Comparison of ENCODE assay signal across 7 cellular contexts in the genomic region with DNA sequence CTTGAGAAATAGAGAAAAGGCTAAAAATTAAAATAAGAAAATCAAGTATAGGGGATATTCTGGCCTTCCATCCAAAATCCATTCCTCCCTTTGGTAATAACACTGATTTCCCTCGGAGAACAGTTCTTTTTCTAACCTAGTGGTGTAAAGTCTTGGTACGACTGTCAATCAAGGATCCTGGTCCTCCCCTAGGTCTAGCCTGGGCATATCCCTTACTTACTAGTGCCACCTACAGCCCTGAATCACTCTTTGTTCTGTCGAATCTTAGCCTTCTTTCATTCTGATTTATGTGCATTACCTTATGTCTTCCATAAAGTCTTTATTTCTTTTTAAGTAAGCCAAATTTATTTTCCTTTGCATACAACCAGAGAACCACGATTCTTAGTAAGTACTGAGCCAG.
DNase-seq lines count a peak whose midpoint lies in the region; ATAC-seq, FAIRE-seq and TF ChIP-seq lines count a peak whose summit lies in the region.

No MANE protein-coding gene starts in this region.

- TF ChIP-seq CTCF in GM12878 (IDR thresholded peaks at IDR 0.05 in 2 of 3, conservative IDR thresholded peaks at IDR 0.05 in 1 of 3; ENCODE audit: control insufficient read depth in 2 of 3, extremely low read depth in 1 of 3, insufficient read depth in 1 of 3, low read depth in 3 of 3, low read length in 3 of 3) = peak in 2 of 3 experiments; percentile 15 to 36; a peak in 1 of 6 replicates
- peak; percentile 46 for TF ChIP-seq CTCF in neural crest cell (conservative IDR thresholded peaks at IDR 0.05)

- H3K36me3 ChIP-seq in GM12878 (ENCODE audit: control insufficient read depth in 2 of 2, insufficient read depth in 2 of 2, low read length in 1 of 2) = no peaks in the 10 kb centered on the region

- no peak overlapping the region for H3K9ac ChIP-seq in GM12878 (ENCODE audit: control insufficient read depth, insufficient read depth, low read length)

- H3K36me3 Mint-ChIP-seq in neural crest cell (ENCODE audit: low read depth) = no peaks in the 10 kb centered on the region

- POLR2A ChIA-PET in GM12878 (lab: Charles Lee) = no interaction called here

- no peaks in the 10 kb centered on the region for H3K4me1 Mint-ChIP-seq in neural crest cell

- CTCF ChIA-PET in GM12878 (lab: Yijun Ruan, JAX) = interaction anchor here (1.2 to 1.8 kb wide), 3 partner anchors 41 to 440 kb away, joined by 5 to 6 read pairs (median 5); no protein-coding TSS in a partner anchor

- no TSS peak for BruUV-seq in GM12878 (replicated peaks; lab: Mats Ljungman, UMichigan)

- H3K4me3 Mint-ChIP-seq in neural crest cell = no peak overlapping the region

- no peak overlapping the region for H2AFZ ChIP-seq in GM12878 (ENCODE audit: control insufficient read depth, low read depth, low read length)

- H3K9me3 Mint-ChIP-seq in neural crest cell = no peaks in the 10 kb centered on the region

- H3K27me3 ChIP-seq in GM12878 (replicated peaks in 1 of 2; ENCODE audit: control insufficient read depth in 2 of 2, insufficient read depth in 2 of 2, low read length in 1 of 2) = no peaks in the 10 kb centered on the region

- WGBS in GM12878 (ENCODE audit: insufficient coverage, insufficient replicate concordance, low lambda C conversion rate, missing lambda C conversion rate) = 2% methylated on average over 4 of the region's 4 CpGs

- intact Hi-C loops in GM12878 (cut with micrococcal nuclease; ENCODE audit: unreplicated experiment) = no loop called here

- TF ChIP-seq EP300 in GM12878 (IDR thresholded peaks at IDR 0.05; ENCODE audit: borderline replicate concordance in 1 of 2, control insufficient read depth in 1 of 2, low read depth in 2 of 2, low read length in 2 of 2) = no peak

- H3K4me2 ChIP-seq in GM12878 (ENCODE audit: control insufficient read depth, insufficient read depth) = no peak overlapping the region

- TF ChIP-seq POLR2A in GM12878 (IDR thresholded peaks at IDR 0.05; ENCODE audit: low read depth, low read length) (no peak), GM18505 (IDR thresholded peaks at IDR 0.05; ENCODE audit: borderline replicate concordance, extremely low read depth, insufficient read depth, insufficient read length) (no peak)

- RAD21 ChIA-PET in GM12878 (lab: Charles Lee; ENCODE audit: unreplicated experiment) = no interaction called here

- no peak for FAIRE-seq in GM12878 (lab: Jason Lieb, UNC)

- H3K27ac ChIP-seq in GM12878 (ENCODE audit: control insufficient read depth, insufficient read depth) = no peak overlapping the region

- H3K79me2 ChIP-seq in GM12878 (ENCODE audit: control insufficient read depth, insufficient read depth, low read length) = no peaks in the 10 kb centered on the region

- H3K4me3 ChIP-seq in GM12878 = no peak overlapping the region

- in situ Hi-C loops in GM12878 (cut with MboI) = no loop called here

- H3K27me3 Mint-ChIP-seq in neural crest cell (ENCODE audit: low read depth) = no peaks in the 10 kb centered on the region

- SMC1A ChIA-PET in GM12878 (lab: Charles Lee; ENCODE audit: uncharacterized antibody, unreplicated experiment) = no interaction called here

- peak; percentile 22; the same call in 1 of the 2 replicates for TF ChIP-seq RAD21 in GM12878 (IDR thresholded peaks at IDR 0.05; ENCODE audit: insufficient read depth, low read depth, low read length)

- no peaks in the 10 kb centered on the region for H3K9me3 ChIP-seq in GM12878 (replicated peaks; ENCODE audit: control insufficient read depth, insufficient read depth, low read length)

- ATAC-seq in GM18861 (IDR thresholded peaks at IDR 0.05; ENCODE audit: unreplicated experiment) (peak; percentile 77), GM12878 (peak; percentile 96), HG03280 (IDR thresholded peaks at IDR 0.05; ENCODE audit: unreplicated experiment) (no peak), GM18505 (IDR thresholded peaks at IDR 0.05; ENCODE audit: unreplicated experiment) (no peak), HG02623 (IDR thresholded peaks at IDR 0.05; ENCODE audit: unreplicated experiment) (no peak)

- no peaks in the 10 kb centered on the region for H3K4me1 ChIP-seq in GM12878 (ENCODE audit: control insufficient read depth, insufficient read depth, low read length)

- H3K27ac Mint-ChIP-seq in neural crest cell (ENCODE audit: unreplicated experiment) = no peak overlapping the region

- DNase-seq in HuH-7 (ENCODE audit: low spot score) (peak; percentile 11), GM12878 (ENCODE audit: low read depth, low spot score) (no peak), neural crest cell (ENCODE audit: low read depth, low spot score) (no peak)

- no peaks in the 10 kb centered on the region for H4K20me1 ChIP-seq in GM12878 (ENCODE audit: control insufficient read depth, insufficient read depth)

TF ChIP-seq in GM12878, 131 proteins besides CTCF, POLR2A, EP300 and RAD21:
- TF ChIP-seq, protein P1, sequence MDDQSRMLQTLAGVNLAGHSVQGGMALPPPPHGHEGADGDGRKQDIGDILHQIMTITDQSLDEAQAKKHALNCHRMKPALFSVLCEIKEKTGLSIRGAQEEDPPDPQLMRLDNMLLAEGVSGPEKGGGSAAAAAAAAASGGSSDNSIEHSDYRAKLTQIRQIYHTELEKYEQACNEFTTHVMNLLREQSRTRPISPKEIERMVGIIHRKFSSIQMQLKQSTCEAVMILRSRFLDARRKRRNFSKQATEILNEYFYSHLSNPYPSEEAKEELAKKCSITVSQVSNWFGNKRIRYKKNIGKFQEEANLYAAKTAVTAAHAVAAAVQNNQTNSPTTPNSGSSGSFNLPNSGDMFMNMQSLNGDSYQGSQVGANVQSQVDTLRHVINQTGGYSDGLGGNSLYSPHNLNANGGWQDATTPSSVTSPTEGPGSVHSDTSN (IDR thresholded peaks at IDR 0.05; ENCODE audit: insufficient replicate concordance, low read depth, low read length) = peak; percentile 73
- TF ChIP-seq, protein P2, sequence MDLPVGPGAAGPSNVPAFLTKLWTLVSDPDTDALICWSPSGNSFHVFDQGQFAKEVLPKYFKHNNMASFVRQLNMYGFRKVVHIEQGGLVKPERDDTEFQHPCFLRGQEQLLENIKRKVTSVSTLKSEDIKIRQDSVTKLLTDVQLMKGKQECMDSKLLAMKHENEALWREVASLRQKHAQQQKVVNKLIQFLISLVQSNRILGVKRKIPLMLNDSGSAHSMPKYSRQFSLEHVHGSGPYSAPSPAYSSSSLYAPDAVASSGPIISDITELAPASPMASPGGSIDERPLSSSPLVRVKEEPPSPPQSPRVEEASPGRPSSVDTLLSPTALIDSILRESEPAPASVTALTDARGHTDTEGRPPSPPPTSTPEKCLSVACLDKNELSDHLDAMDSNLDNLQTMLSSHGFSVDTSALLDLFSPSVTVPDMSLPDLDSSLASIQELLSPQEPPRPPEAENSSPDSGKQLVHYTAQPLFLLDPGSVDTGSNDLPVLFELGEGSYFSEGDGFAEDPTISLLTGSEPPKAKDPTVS (IDR thresholded peaks at IDR 0.05; ENCODE audit: low read depth, low read length) = no peak
- TF ChIP-seq, protein P3, sequence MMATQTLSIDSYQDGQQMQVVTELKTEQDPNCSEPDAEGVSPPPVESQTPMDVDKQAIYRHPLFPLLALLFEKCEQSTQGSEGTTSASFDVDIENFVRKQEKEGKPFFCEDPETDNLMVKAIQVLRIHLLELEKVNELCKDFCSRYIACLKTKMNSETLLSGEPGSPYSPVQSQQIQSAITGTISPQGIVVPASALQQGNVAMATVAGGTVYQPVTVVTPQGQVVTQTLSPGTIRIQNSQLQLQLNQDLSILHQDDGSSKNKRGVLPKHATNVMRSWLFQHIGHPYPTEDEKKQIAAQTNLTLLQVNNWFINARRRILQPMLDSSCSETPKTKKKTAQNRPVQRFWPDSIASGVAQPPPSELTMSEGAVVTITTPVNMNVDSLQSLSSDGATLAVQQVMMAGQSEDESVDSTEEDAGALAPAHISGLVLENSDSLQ (IDR thresholded peaks at IDR 0.05) = peak; percentile 93

Comparison
In these comparisons a context has a peak if more than half of its experiments do, and no peak if none do; other contexts are left out.
1. ATAC-seq: peak in GM18861 (single experiment) and GM12878 (single experiment); none in HG03280 (single experiment), GM18505 (single experiment) and HG02623 (single experiment).